In the genomic region with DNA sequence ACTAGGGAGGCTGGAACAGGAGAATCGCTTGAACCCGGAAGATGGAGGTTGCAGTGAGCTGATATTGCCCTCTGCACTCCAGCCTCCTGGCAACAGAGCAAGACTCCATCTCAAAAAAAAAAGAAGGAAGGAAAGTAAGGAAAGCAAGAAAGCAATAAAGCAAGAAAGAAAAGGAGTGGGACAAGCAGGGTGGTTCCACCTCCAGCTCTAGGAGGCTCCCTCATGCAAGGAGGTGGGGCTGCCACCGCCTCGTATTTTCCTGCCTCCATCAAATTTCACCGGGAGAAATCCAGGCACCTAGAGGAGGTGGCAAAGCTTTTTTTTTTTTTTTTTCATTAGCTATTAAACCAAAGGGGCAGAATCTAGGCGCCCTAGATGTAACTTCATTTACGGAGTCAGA, we compare ENCODE assay signal across 9 cellular contexts. TPM values are rescaled to one million over a fixed set of nuclear protein-coding genes. Genes with fewer than 3 reads are reported as not detected.
DNase-seq lines count a peak whose midpoint lies in the region; ATAC-seq, FAIRE-seq and TF ChIP-seq lines count a peak whose summit lies in the region.
"Had no signal": no experiment of that assay in that cellular context is flagged by ENCODE, and none has a peak within 500 bp of the region (broad histone marks: within the 10 kb centered on the region; RNA-seq: fewer than 3 reads in every experiment).

No MANE protein-coding gene starts in this region.

- no peaks in the 10 kb centered on the region for H4K20me1 ChIP-seq in HepG2 (ENCODE audit: insufficient read depth, low read length)

- no peak overlapping the region for H3K27ac Mint-ChIP-seq in activated naive CD4-positive, alpha-beta T cell treated with anti-CD3 and anti-CD28 coated beads, Interleukin-2, amount 10 ng/mL, durations not matched to agents 7 days and 5 days

- H3K27me3 ChIP-seq in adipocyte (replicated peaks; ENCODE audit: control insufficient read depth, insufficient read depth, low read length) (no peaks in the 10 kb centered on the region), HepG2 (ENCODE audit: control insufficient read depth in 1 of 2, insufficient read depth in 2 of 2, low read length in 2 of 2) (peaks cover 3 to 39% of the 10 kb centered on the region in 2 experiments; a peak in 4 of 5 replicates), thyroid gland (no peaks in the 10 kb centered on the region)

- 76% methylated on average over 7 of the region's 7 CpGs for WGBS in HepG2 (ENCODE audit: low lambda C conversion rate)
- 46 to 52% methylated on average over 7 of the region's 7 CpGs for WGBS in thyroid gland, 2 donors

- no peak for TF ChIP-seq CTCF in HepG2 (CRISPR knock-in tag; IDR thresholded peaks at IDR 0.05)
- TF ChIP-seq CTCF in thyroid gland (IDR thresholded peaks at IDR 0.05), result no peak

- peaks cover 24% of the 10 kb centered on the region for H3K4me1 ChIP-seq in adipocyte (ENCODE audit: control insufficient read depth, insufficient read depth, low read length)
- peaks cover 24% of the 10 kb centered on the region for H3K4me1 ChIP-seq in HepG2 (ENCODE audit: insufficient read depth, low read length)
- peaks cover 24 to 36% of the 10 kb centered on the region in 2 donors for H3K4me1 ChIP-seq in thyroid gland

- TF ChIP-seq RAD21 in HepG2 (CRISPR knock-in tag; IDR thresholded peaks at IDR 0.05), result no peak

- no peak overlapping the region for H3K27ac ChIP-seq in HepG2 (ENCODE audit: extremely low read length, insufficient read depth, low read length)
- H3K27ac ChIP-seq in thyroid gland, result peak overlapping the region in 2 of 3 donors; percentile 15 to 95

- no peak for FAIRE-seq in HepG2 (lab: Jason Lieb, UNC)

- H3K4me3 Mint-ChIP-seq in activated naive CD4-positive, alpha-beta T cell treated with anti-CD3 and anti-CD28 coated beads, Interleukin-2, amount 10 ng/mL, durations not matched to agents 7 days and 5 days, result peak overlapping the region; percentile 35

- POLR2A ChIA-PET in HepG2 (lab: Yijun Ruan, JAX), result no interaction called here

- H3K79me2 ChIP-seq in HepG2 (ENCODE audit: insufficient read depth, low read length), result no peaks in the 10 kb centered on the region

- H3K4me2 ChIP-seq in HepG2 (ENCODE audit: low read depth, low read length), result 0 out of 2 replicates have a peak overlapping the region, but pooled peaks have one; percentile 88

- no peaks in the 10 kb centered on the region for H3K9me3 ChIP-seq in adipocyte (ENCODE audit: control insufficient read depth, low read length)
- no peaks in the 10 kb centered on the region for H3K9me3 ChIP-seq in HepG2 (ENCODE audit: low read length)
- no peaks in the 10 kb centered on the region for H3K9me3 ChIP-seq in thyroid gland

- peak overlapping the region; percentile 79 for H3K4me3 ChIP-seq in adipocyte (ENCODE audit: low read length)
- no peak overlapping the region for H3K4me3 ChIP-seq in HepG2 (replicated peaks in 1 of 3; ENCODE audit: insufficient read depth in 1 of 3, low read depth in 2 of 3, low read length in 3 of 3)
- peak overlapping the region in 2 of 3 donors; percentile 51 to 54 for H3K4me3 ChIP-seq in thyroid gland (replicated peaks in 1 of 3)

- no peak overlapping the region for H2AFZ ChIP-seq in HepG2 (ENCODE audit: low read length)

- peaks cover 40% of the 10 kb centered on the region for H3K4me1 Mint-ChIP-seq in activated naive CD4-positive, alpha-beta T cell treated with anti-CD3 and anti-CD28 coated beads, Interleukin-2, amount 10 ng/mL, durations not matched to agents 7 days and 5 days

- in situ Hi-C loops in HepG2 (cut with HindIII; ENCODE audit: extremely low pct_ligation_motif_present, low pct_unique_long_range_greater_than_20kb), result no loop called here

- H3K9ac ChIP-seq in adipocyte (ENCODE audit: low read length), result peak overlapping the region; percentile 83
- H3K9ac ChIP-seq in HepG2 (ENCODE audit: insufficient read depth, low read depth, low read length), result no peak overlapping the region

- TF ChIP-seq EP300 in HepG2 (IDR thresholded peaks at IDR 0.05; ENCODE audit: low read depth in 2 of 2, low read length in 2 of 2) (no peak), HepG2 (CRISPR knock-in tag; IDR thresholded peaks at IDR 0.05; ENCODE audit: borderline replicate concordance) (no peak)

- no peak for DNase-seq in activated naive CD4-positive, alpha-beta T cell treated with anti-CD3 and anti-CD28 coated beads, Interleukin-2, amount 10 ng/mL, durations not matched to agents 7 days and 5 days
- no peak for DNase-seq in activated naive CD4-positive, alpha-beta T cell treated with Interleukin-2 at 50 U/mL for 16 hours
- DNase-seq in adipocyte (ENCODE audit: low read depth), result no peak
- DNase-seq in HepG2 (ENCODE audit: low spot score), result no peak
- no peak for DNase-seq in thyroid gland
- no peak for DNase-seq in NCI-H446 treated with DMSO at 0.1 percent for 48 hours (lab: John Stamatoyannopoulos, UW)
- DNase-seq in OCI-M2 (lab: John Stamatoyannopoulos, UW; ENCODE audit: unreplicated experiment), result no peak
- DNase-seq: DMS 273 treated with DMSO at 0.1 percent for 48 hours had no signal

- no peak for TF ChIP-seq POLR2A in HepG2 (IDR thresholded peaks at IDR 0.05; ENCODE audit: insufficient read depth in 1 of 2, low read depth in 2 of 2, low read length in 2 of 2)
- no peak for TF ChIP-seq POLR2A in thyroid gland (IDR thresholded peaks at IDR 0.05)

- peaks cover 66% of the 10 kb centered on the region for H3K27me3 Mint-ChIP-seq in activated naive CD4-positive, alpha-beta T cell treated with anti-CD3 and anti-CD28 coated beads, Interleukin-2, amount 10 ng/mL, durations not matched to agents 7 days and 5 days

- H3K36me3 Mint-ChIP-seq in activated naive CD4-positive, alpha-beta T cell treated with anti-CD3 and anti-CD28 coated beads, Interleukin-2, amount 10 ng/mL, durations not matched to agents 7 days and 5 days, result no peaks in the 10 kb centered on the region

- intact Hi-C loops in HepG2 (cut with micrococcal nuclease; ENCODE audit: unreplicated experiment) (no loop called here), thyroid gland (cut with DNase I) (no loop called here)

- no peaks in the 10 kb centered on the region for H3K9me3 Mint-ChIP-seq in activated naive CD4-positive, alpha-beta T cell treated with anti-CD3 and anti-CD28 coated beads, Interleukin-2, amount 10 ng/mL, durations not matched to agents 7 days and 5 days

- no TSS peak for BruUV-seq in HepG2 (replicated peaks; lab: Mats Ljungman, UMichigan)

- CTCF ChIA-PET in activated naive CD4-positive, alpha-beta T cell treated with anti-CD3 and anti-CD28 coated beads, Interleukin-2, amount 10 ng/mL, durations not matched to agents 7 days and 5 days (lab: Charles Lee), result interaction anchor here (0.9 to 3.6 kb wide), 7 partner anchors 9 to 167 kb away, joined by 3 to 18 read pairs (median 7); no protein-coding TSS in a partner anchor
- CTCF ChIA-PET in HepG2 (lab: Yijun Ruan, JAX; ENCODE audit: low intra/inter-chr PET ratio, low total read pairs), result no interaction called here

- ATAC-seq in HepG2, result no peak
- no peak for ATAC-seq in HG03139 (IDR thresholded peaks at IDR 0.05; ENCODE audit: unreplicated experiment)

- H3K36me3 ChIP-seq in adipocyte (ENCODE audit: control insufficient read depth, insufficient read depth, low read length, severe bottlenecking) (no peaks in the 10 kb centered on the region), HepG2 (replicated peaks in 1 of 2; ENCODE audit: control insufficient read depth in 1 of 2, insufficient read depth in 2 of 2, low read length in 2 of 2) (no peaks in the 10 kb centered on the region), thyroid gland (no peaks in the 10 kb centered on the region)

RNA-seq across cellular contexts. Expression of a gene that starts 1.0 kb away (rescaled TPM):
- 3.1 and 6.7 TPM in 2 replicates for total RNA-seq in HepG2 (2016; rRNA removed; fragmentation: Illumina TruSeq; extraction: Trizol)
- total RNA-seq in HepG2 (2016; cell fraction: cytosol; rRNA removed; fragmentation: Illumina TruSeq; extraction: Trizol; ENCODE audit: low read depth), result 2.0 TPM in 2 replicates
- 3.7 and 6.3 TPM in 2 replicates for total RNA-seq in HepG2 (2016; cell fraction: insoluble cytoplasmic fraction; rRNA removed; fragmentation: Illumina TruSeq; extraction: Trizol)
- total RNA-seq in HepG2 (2016; cell fraction: membrane; rRNA removed; fragmentation: Illumina TruSeq; extraction: Trizol), result 5.5 and 6.5 TPM in 2 replicates
- total RNA-seq in HepG2 (2016; cell fraction: nucleus; rRNA removed; fragmentation: Illumina TruSeq; extraction: Trizol), result 3.5 and 4.9 TPM in 2 replicates
- polyA plus RNA-seq in HepG2 (2011; rRNA removed), result 1.5 and 1.6 TPM in 2 replicates
- polyA plus RNA-seq in HepG2 (2011; cell fraction: cytosol; rRNA removed), result 1.1 and 1.3 TPM in 2 replicates
- 2.1 and 2.4 TPM in 2 replicates for polyA plus RNA-seq in HepG2 (2011; cell fraction: nucleus; rRNA removed)
- polyA plus RNA-seq in HepG2 (2012), result 1.1 and 1.3 TPM in 2 replicates
- 1.9 and 2.3 TPM in 2 replicates for polyA plus RNA-seq in HepG2 (2016; cell fraction: cytosol; fragmentation: Illumina TruSeq; extraction: Trizol; ENCODE audit: low read depth)
- 3.5 and 4.0 TPM in 2 replicates for polyA plus RNA-seq in HepG2 (2016; cell fraction: insoluble cytoplasmic fraction; fragmentation: Illumina TruSeq; extraction: Trizol; ENCODE audit: low read depth)
- 4.5 and 4.6 TPM in 2 replicates for polyA plus RNA-seq in HepG2 (2016; cell fraction: membrane; fragmentation: Illumina TruSeq; extraction: Trizol; ENCODE audit: low read depth)
- polyA plus RNA-seq in HepG2 (2016; cell fraction: nucleus; fragmentation: Illumina TruSeq; extraction: Trizol; ENCODE audit: insufficient read depth, low read depth), result 9.1 TPM in 2 replicates
- 10.1 and 69.6 TPM in 2 replicates for polyA minus RNA-seq in HepG2 (2011; rRNA and poly(A)+ RNA removed; ENCODE audit: low replicate concordance)
- polyA minus RNA-seq in HepG2 (2011; cell fraction: cytosol; rRNA and poly(A)+ RNA removed), result 1.1 TPM in 2 replicates
- 1.4 and 2.6 TPM in 2 replicates for polyA minus RNA-seq in HepG2 (2011; cell fraction: nucleus; rRNA and poly(A)+ RNA removed)
- 100 to 1,000 TPM in 2 of 4 donors, 10 to 100 TPM in 2; 46.2 to 129 (median 101) TPM for total RNA-seq in thyroid gland

RNA-seq across cellular contexts. Expression of a gene that starts 31.8 kb away (rescaled TPM):
- total RNA-seq in HepG2 (2016; rRNA removed; fragmentation: Illumina TruSeq; extraction: Trizol), result 0.13 TPM in 1 of 2 replicates, not detected in the other
- not detected in 2 replicates for total RNA-seq in HepG2 (2016; cell fraction: cytosol; rRNA removed; fragmentation: Illumina TruSeq; extraction: Trizol; ENCODE audit: low read depth)
- 0.15 TPM in 1 of 2 replicates, not detected in the other for total RNA-seq in HepG2 (2016; cell fraction: insoluble cytoplasmic fraction; rRNA removed; fragmentation: Illumina TruSeq; extraction: Trizol)
- not detected in 2 replicates for total RNA-seq in HepG2 (2016; cell fraction: membrane; rRNA removed; fragmentation: Illumina TruSeq; extraction: Trizol)
- total RNA-seq in HepG2 (2016; cell fraction: nucleus; rRNA removed; fragmentation: Illumina TruSeq; extraction: Trizol), result not detected in 2 replicates
- 0.03 and 0.08 TPM in 2 replicates for polyA plus RNA-seq in HepG2 (2011; rRNA removed)
- polyA plus RNA-seq in HepG2 (2011; cell fraction: cytosol; rRNA removed), result 0.05 TPM in 1 of 2 replicates, not detected in the other
- polyA plus RNA-seq in HepG2 (2011; cell fraction: nucleus; rRNA removed), result 0.09 and 0.11 TPM in 2 replicates
- polyA plus RNA-seq in HepG2 (2012), result 0.13 and 0.23 TPM in 2 replicates
- not detected in 2 replicates for polyA plus RNA-seq in HepG2 (2016; cell fraction: cytosol; fragmentation: Illumina TruSeq; extraction: Trizol; ENCODE audit: low read depth)
- polyA plus RNA-seq in HepG2 (2016; cell fraction: insoluble cytoplasmic fraction; fragmentation: Illumina TruSeq; extraction: Trizol; ENCODE audit: low read depth), result not detected in 2 replicates
- polyA plus RNA-seq in HepG2 (2016; cell fraction: membrane; fragmentation: Illumina TruSeq; extraction: Trizol; ENCODE audit: low read depth), result not detected in 2 replicates
- 0.56 TPM in 1 of 2 replicates, not detected in the other for polyA plus RNA-seq in HepG2 (2016; cell fraction: nucleus; fragmentation: Illumina TruSeq; extraction: Trizol; ENCODE audit: insufficient read depth, low read depth)
- 0.37 TPM in 1 of 2 replicates, not detected in the other for polyA minus RNA-seq in HepG2 (2011; rRNA and poly(A)+ RNA removed; ENCODE audit: low replicate concordance)
- polyA minus RNA-seq in HepG2 (2011; cell fraction: cytosol; rRNA and poly(A)+ RNA removed), result not detected in 2 replicates
- 0.26 TPM in 1 of 2 replicates, not detected in the other for polyA minus RNA-seq in HepG2 (2011; cell fraction: nucleus; rRNA and poly(A)+ RNA removed)
- 10 to 100 TPM in 2 of 4 donors, 1 to 10 TPM in 2; 1.1 to 12.7 (median 10.3) TPM for total RNA-seq in thyroid gland

Comparison
In these comparisons a context has a peak if more than half of its experiments do, and no peak if none do; other contexts are left out.
1. H3K4me3 ChIP-seq: peak in adipocyte (single experiment) and thyroid gland (2 of 3); none in HepG2 (0 of 3).
2. RNA of a gene that starts 1.0 kb away (total RNA-seq): 46.2 to 129 TPM in thyroid gland; 2.0 to 6.7 TPM in HepG2; every median in the first group is over 4 times any median in the second.